ENCODE assay signal across 13 cellular contexts in genomic region chr17:60161598-60162330, GRCh38. TPM values are rescaled to one million over a fixed set of nuclear protein-coding genes. Genes with fewer than 3 reads are reported as not detected.
DNase-seq lines count a peak whose midpoint lies in the region; ATAC-seq and FAIRE-seq lines count a peak whose summit lies in the region.
"Had no signal": no experiment of that assay in that cellular context is flagged by ENCODE, and none has a peak within 500 bp of the region (broad histone marks: within the 10 kb centered on the region; RNA-seq: fewer than 3 reads in every experiment).

No MANE protein-coding gene starts in this region.

- no peak overlapping the region for H3K23ac ChIP-seq in mesendoderm (ENCODE audit: low read length)

- H3K36me3 Mint-ChIP-seq in activated T-cell treated with anti-CD3 and anti-CD28 coated beads, Interleukin-2, amount 50 U/mL, for 4 hours (ENCODE audit: insufficient read depth): no peaks in the 10 kb centered on the region

- H4K5ac ChIP-seq in mesendoderm (ENCODE audit: low read length): no peak overlapping the region

- H4K20me1 ChIP-seq in BLaER1 treated with 17β-estradiol and CSF1 and Interleukin-3, amounts not matched to agents 10 nM and 100 nM: no peaks in the 10 kb centered on the region

- no peak overlapping the region for H2BK120ac ChIP-seq in mesendoderm (ENCODE audit: low read depth, low read length)

- H3K56ac ChIP-seq in mesendoderm (ENCODE audit: low read length): peak overlapping the region; percentile 42

- peak overlapping the region; percentile 27 to 77 (median 66); a peak in 21 of 22 replicates for H3K4me2 ChIP-seq in BLaER1 treated with 17β-estradiol and CSF1 and Interleukin-3, amounts not matched to agents 10 nM and 100 nM
- no peak overlapping the region for H3K4me2 ChIP-seq in mesendoderm (ENCODE audit: low read length)

- H2BK5ac ChIP-seq in mesendoderm (ENCODE audit: low read length): no peak overlapping the region

- H3K36me3 ChIP-seq in BLaER1 treated with 17β-estradiol and CSF1 and Interleukin-3, amounts not matched to agents 10 nM and 100 nM: no peaks in the 10 kb centered on the region
- H3K36me3 ChIP-seq in mesendoderm (ENCODE audit: control insufficient read depth, insufficient read depth, low read length): no peaks in the 10 kb centered on the region

- no peak overlapping the region for H4K8ac ChIP-seq in mesendoderm (ENCODE audit: low read depth, low read length)

- peaks cover 8% of the 10 kb centered on the region for H3K4me1 Mint-ChIP-seq in activated T-cell treated with anti-CD3 and anti-CD28 coated beads, Interleukin-2, amount 50 U/mL, for 4 hours (ENCODE audit: low read depth)

- ATAC-seq in activated T-cell treated with anti-CD3 and anti-CD28 coated beads, Interleukin-2, amount 50 U/mL, for 4 hours: no peak
- ATAC-seq in HG02884 (IDR thresholded peaks at IDR 0.05; ENCODE audit: unreplicated experiment): no peak

- H3K4ac ChIP-seq in mesendoderm (ENCODE audit: low read depth, low read length): no peak overlapping the region

- no peak overlapping the region for H3K4me3 ChIP-seq in BLaER1 treated with 17β-estradiol and CSF1 and Interleukin-3, amounts not matched to agents 10 nM and 100 nM
- H3K4me3 ChIP-seq in mesendoderm (ENCODE audit: low read length): no peak overlapping the region

- H3K79me1 ChIP-seq in mesendoderm (ENCODE audit: low read length): no peaks in the 10 kb centered on the region

- H3K27ac ChIP-seq in BLaER1 treated with 17β-estradiol and CSF1 and Interleukin-3, amounts not matched to agents 10 nM and 100 nM: peak overlapping the region in 5 of 11 experiments; percentile 1 to 42 (median 14); a peak in 5 of 22 replicates
- peak overlapping the region; percentile 65 for H3K27ac ChIP-seq in cingulate gyrus (ENCODE audit: low read depth, low read length)
- no peak overlapping the region for H3K27ac ChIP-seq in mesendoderm (ENCODE audit: low read depth, low read length)

- H3K9me3 Mint-ChIP-seq in activated T-cell treated with anti-CD3 and anti-CD28 coated beads, Interleukin-2, amount 50 U/mL, for 4 hours: no peaks in the 10 kb centered on the region
- H3K9me3 Mint-ChIP-seq: activated T-helper 1 cell treated with anti-CD3 and anti-CD28 coated beads, Interleukin-12 subunit alpha, Interleukin-12 subunit beta, Interleukin-2, Interleukin-4 antibody, amounts not matched to agents 30 ng/mL and 10 ng/mL and 1 ng/mL, durations not matched to agents 14 hours and 24 hours and 36 hours; T-helper 1 cell treated with Interleukin-12 subunit alpha and Interleukin-12 subunit beta and Interleukin-4 antibody, amounts not matched to agents 30 μg/mL and 1 μg/mL, for 36 hours had no signal

- H3K18ac ChIP-seq in mesendoderm (ENCODE audit: low read length): no peak overlapping the region

- DNase-seq in HTR-8/SVneo (ENCODE audit: insufficient read length, low spot score): no peak
- DNase-seq in mesendoderm: peak; percentile 72
- DNase-seq in GF-D8 (lab: John Stamatoyannopoulos, UW): no peak
- no peak for DNase-seq in activated T-cell treated with anti-CD3 and anti-CD28 coated beads, Interleukin-2, amount 50 U/mL, for 4 hours
- no peak for DNase-seq in NCI-H1092 treated with DMSO at 0.1 percent for 48 hours (lab: John Stamatoyannopoulos, UW)
- DNase-seq: cortex of kidney; NCI-H226; stimulated activated CD8-positive, alpha-beta memory T cell treated with anti-CD3 and anti-CD28 coated beads, Interleukin-4, amount 100 ng/mL, for 48 hours had no signal

- H2BK15ac ChIP-seq in mesendoderm (replicated peaks; ENCODE audit: low read depth): no peak overlapping the region

- peak overlapping the region in 1 of 11 experiments; percentile 19; a peak in 1 of 22 replicates for H3K9ac ChIP-seq in BLaER1 treated with 17β-estradiol and CSF1 and Interleukin-3, amounts not matched to agents 10 nM and 100 nM
- no peak overlapping the region for H3K9ac ChIP-seq in mesendoderm (ENCODE audit: low read length)

- no peak overlapping the region for H3K4me3 Mint-ChIP-seq in activated T-cell treated with anti-CD3 and anti-CD28 coated beads, Interleukin-2, amount 50 U/mL, for 4 hours
- H3K4me3 Mint-ChIP-seq: activated T-helper 1 cell treated with anti-CD3 and anti-CD28 coated beads, Interleukin-12 subunit alpha, Interleukin-12 subunit beta, Interleukin-2, Interleukin-4 antibody, amounts not matched to agents 30 ng/mL and 10 ng/mL and 1 ng/mL, durations not matched to agents 14 hours and 24 hours and 36 hours; T-helper 1 cell treated with Interleukin-12 subunit alpha and Interleukin-12 subunit beta and Interleukin-4 antibody, amounts not matched to agents 30 μg/mL and 1 μg/mL, for 36 hours had no signal

- no CpG with 5 or more reads among the region's 17 CpGs for WGBS in mesendoderm (ENCODE audit: extremely low coverage, insufficient coverage, low lambda C conversion rate)

- no peaks in the 10 kb centered on the region for H3K9me3 ChIP-seq in BLaER1 treated with 17β-estradiol and CSF1 and Interleukin-3, amounts not matched to agents 10 nM and 100 nM (replicated peaks in 1 of 11)

- no peaks in the 10 kb centered on the region for H3K27me3 ChIP-seq in BLaER1 treated with 17β-estradiol and CSF1 and Interleukin-3, amounts not matched to agents 10 nM and 100 nM
- H3K27me3 ChIP-seq in mesendoderm (ENCODE audit: insufficient read depth, low read length, poor library complexity): no peaks in the 10 kb centered on the region

- H3K79me2 ChIP-seq in mesendoderm (ENCODE audit: control insufficient read depth, insufficient read depth, low read length): no peaks in the 10 kb centered on the region

- peaks cover 22 to 52% (median 46%) of the 10 kb centered on the region in 10 experiments for H3K4me1 ChIP-seq in BLaER1 treated with 17β-estradiol and CSF1 and Interleukin-3, amounts not matched to agents 10 nM and 100 nM
- H3K4me1 ChIP-seq in mesendoderm (ENCODE audit: control insufficient read depth, low read depth, low read length): peaks cover 10% of the 10 kb centered on the region

- H2AK5ac ChIP-seq in mesendoderm (ENCODE audit: low read length): no peak overlapping the region

- H3K27me3 Mint-ChIP-seq in activated T-cell treated with anti-CD3 and anti-CD28 coated beads, Interleukin-2, amount 50 U/mL, for 4 hours (ENCODE audit: low read depth): peaks cover 25% of the 10 kb centered on the region

- peak; percentile 58 for FAIRE-seq in HTR-8/SVneo (lab: Jason Lieb, UNC)

RNA-seq across cellular contexts. Expression of gene CA4, which starts 12.0 kb away (rescaled TPM):
- 0.32 TPM for polyA plus RNA-seq in mesendoderm (2013, experiment 1 of 2)
- polyA plus RNA-seq in mesendoderm (2013, experiment 2 of 2): 0.24 TPM
- total RNA-seq in activated T-cell treated with anti-CD3 and anti-CD28 coated beads, Interleukin-2, amount 50 U/mL, for 4 hours: not detected
- total RNA-seq: activated T-helper 1 cell treated with anti-CD3 and anti-CD28 coated beads, Interleukin-12 subunit alpha, Interleukin-12 subunit beta, Interleukin-2, Interleukin-4 antibody, amounts not matched to agents 30 ng/mL and 10 ng/mL and 1 ng/mL, durations not matched to agents 14 hours and 24 hours and 36 hours had no signal
